In genomic region chr2:115234707-115235106, GRCh38 we compare ENCODE assay signal across 8 cellular contexts.
"Had no signal": no experiment of that assay in that cellular context is flagged by ENCODE, and none has a peak within 500 bp of the region (broad histone marks: within the 10 kb centered on the region; RNA-seq: fewer than 3 reads in every experiment).

No MANE protein-coding gene starts in this region.

- H3K36me3 ChIP-seq: HAP-1 had no signal

- H3K4me3 Mint-ChIP-seq: HFFc6 had no signal

- H3K4me3 ChIP-seq: GM23248, HAP-1 had no signal

- H2AFZ ChIP-seq: GM23248 had no signal

- H3K27ac Mint-ChIP-seq: HFFc6 had no signal

- H3K27ac ChIP-seq: GM23248, HL-60 had no signal

- H3K9me3 ChIP-seq: HAP-1 had no signal

- H3K9ac ChIP-seq: GM23248 had no signal

- DNase-seq: GM23248, GOT3, H7, HFFc6, IMR-90 had no signal

- ATAC-seq: HCT116 had no signal
